Comparison of ENCODE assay signal across 15 cellular contexts in genomic region chr15:50653156-50653743, GRCh38. TPM values are rescaled to one million over a fixed set of nuclear protein-coding genes. Genes with fewer than 3 reads are reported as not detected.
DNase-seq lines count a peak whose midpoint lies in the region; ATAC-seq and TF ChIP-seq lines count a peak whose summit lies in the region.
"Had no signal": no experiment of that assay in that cellular context is flagged by ENCODE, and none has a peak within 500 bp of the region (broad histone marks: within the 10 kb centered on the region; RNA-seq: fewer than 3 reads in every experiment).

No MANE protein-coding gene starts in this region.

- H3K36me3 ChIP-seq in mammary epithelial cell (ENCODE audit: insufficient read depth, low read length), result peaks cover 12% of the 10 kb centered on the region
- peaks cover 8% of the 10 kb centered on the region for H3K36me3 ChIP-seq in breast epithelium

- dilution Hi-C loops in mammary epithelial cell (cut with HindIII; ENCODE audit: low sequenced_read_pairs), result no loop called here

- no TSS peak for BruUV-seq in mammary epithelial cell (replicated peaks; lab: Mats Ljungman, UMichigan)

- H3K9me3 ChIP-seq in mammary epithelial cell (replicated peaks; ENCODE audit: insufficient read depth, low read length) (no peaks in the 10 kb centered on the region), breast epithelium (no peaks in the 10 kb centered on the region)
- H3K9me3 ChIP-seq: right atrium auricular region had no signal

- H3K27ac Mint-ChIP-seq in WTC11, result peak overlapping the region; percentile 22; the same call in 1 of the 2 replicates
- H3K27ac Mint-ChIP-seq in memory B cell, result peak overlapping the region; percentile 72
- H3K27ac Mint-ChIP-seq: activated CD8-positive, alpha-beta memory T cell treated with anti-CD3 and anti-CD28 coated beads, Interleukin-2, amount 10 ng/mL, durations not matched to agents 7 days and 5 days had no signal

- H3K4me3 Mint-ChIP-seq in WTC11 (no peak overlapping the region), memory B cell (no peak overlapping the region)
- H3K4me3 Mint-ChIP-seq: activated CD8-positive, alpha-beta memory T cell treated with anti-CD3 and anti-CD28 coated beads, Interleukin-2, amount 10 ng/mL, durations not matched to agents 7 days and 5 days had no signal

- no peaks in the 10 kb centered on the region for H3K9me3 Mint-ChIP-seq in WTC11
- H3K9me3 Mint-ChIP-seq in memory B cell, result no peaks in the 10 kb centered on the region

- H3K9ac ChIP-seq in mammary epithelial cell (ENCODE audit: insufficient read depth, low read length), result no peak overlapping the region

- intact Hi-C loops in mammary epithelial cell (cut with micrococcal nuclease), result no loop called here
- intact Hi-C loops in breast epithelium (cut with DNase I; ENCODE audit: low total_unique reads), result no loop called here
- intact Hi-C loops in left colon (cut with DNase I, micrococcal nuclease), result no loop called here

- CTCF ChIA-PET in mammary epithelial cell (lab: Charles Lee; ENCODE audit: low non-redundant PET), result no interaction called here
- CTCF ChIA-PET in WTC11 (lab: Charles Lee), result no interaction called here

- no peak overlapping the region for H3K4me2 ChIP-seq in mammary epithelial cell (ENCODE audit: insufficient read depth, low read depth, low read length)

- no peak for TF ChIP-seq POLR2A in breast epithelium (IDR thresholded peaks at IDR 0.05)

- ATAC-seq in WTC11 (no peak), memory B cell (ENCODE audit: low read depth) (no peak), HG03378 (IDR thresholded peaks at IDR 0.05; ENCODE audit: unreplicated experiment) (no peak), left colon (no peak), HG03460 (IDR thresholded peaks at IDR 0.05; ENCODE audit: unreplicated experiment) (no peak)
- ATAC-seq: activated CD8-positive, alpha-beta memory T cell treated with anti-CD3 and anti-CD28 coated beads, Interleukin-2, amount 10 ng/mL, durations not matched to agents 7 days and 5 days had no signal

- no peaks in the 10 kb centered on the region for H4K20me1 ChIP-seq in mammary epithelial cell (ENCODE audit: insufficient read depth, low read length)

- peak; percentile 37 for DNase-seq in mammary epithelial cell
- no peak for DNase-seq in breast epithelium (ENCODE audit: low spot score in 2 of 2)
- no peak for DNase-seq in WTC11 (ENCODE audit: low spot score)
- no peak for DNase-seq in memory B cell (ENCODE audit: low spot score in 2 of 2)
- no peak for DNase-seq in left colon
- no peak for DNase-seq in GM10266 (ENCODE audit: extremely low spot score)
- DNase-seq: activated CD8-positive, alpha-beta memory T cell treated with anti-CD3 and anti-CD28 coated beads, Interleukin-2, amount 10 ng/mL, durations not matched to agents 7 days and 5 days; kidney; NCI-H1694 treated with DMSO at 0.1 percent for 48 hours; NCI-H446; NK-92 treated with Interleukin-12 subunit alpha and Interleukin-12 subunit beta, amount 100 ng/mL, for 24 hours; RPMI8226 had no signal

- H2AFZ ChIP-seq in mammary epithelial cell (ENCODE audit: low read depth, low read length), result no peak overlapping the region

- WGBS in mammary epithelial cell (ENCODE audit: low coverage, missing lambda C conversion rate), result 67% methylated on average over 3 of the region's 6 CpGs

- no peaks in the 10 kb centered on the region for H3K4me1 ChIP-seq in mammary epithelial cell (ENCODE audit: insufficient read depth, low read length)
- no peaks in the 10 kb centered on the region for H3K4me1 ChIP-seq in breast epithelium
- H3K4me1 ChIP-seq: right atrium auricular region had no signal

- H3K27me3 ChIP-seq in mammary epithelial cell (ENCODE audit: insufficient read depth, low read length) (no peaks in the 10 kb centered on the region), breast epithelium (no peaks in the 10 kb centered on the region)
- H3K27me3 ChIP-seq: right atrium auricular region had no signal

- H3K4me1 Mint-ChIP-seq in WTC11 (peaks cover 7% of the 10 kb centered on the region), memory B cell (peaks cover 2% of the 10 kb centered on the region)

- H3K79me2 ChIP-seq in mammary epithelial cell (ENCODE audit: insufficient read depth, low read length), result peaks cover 5% of the 10 kb centered on the region

- TF ChIP-seq CTCF in mammary epithelial cell (conservative IDR thresholded peaks at IDR 0.05 in 1 of 2, IDR thresholded peaks at IDR 0.05 in 1 of 2; ENCODE audit: extremely low read depth in 1 of 2, insufficient read depth in 1 of 2, low read depth in 1 of 2, low read length in 2 of 2) (no peak), breast epithelium (IDR thresholded peaks at IDR 0.05) (no peak), WTC11 (IDR thresholded peaks at IDR 0.05) (no peak), GM10266 (IDR thresholded peaks at IDR 0.05; ENCODE audit: control insufficient read depth, insufficient read depth, low read depth, missing control alignments) (no peak)

- H3K36me3 Mint-ChIP-seq in WTC11, result peaks cover 62% of the 10 kb centered on the region
- H3K36me3 Mint-ChIP-seq in memory B cell, result peaks cover 31% of the 10 kb centered on the region

- H3K27ac ChIP-seq in mammary epithelial cell (ENCODE audit: insufficient read depth, low read depth, low read length), result no peak overlapping the region
- H3K27ac ChIP-seq in breast epithelium, result no peak overlapping the region
- H3K27ac ChIP-seq: right atrium auricular region had no signal

- in situ Hi-C loops in mammary epithelial cell (cut with MboI; ENCODE audit: low sequenced_read_pairs in 2 of 2), result no loop called here

- POLR2A ChIA-PET in WTC11 (lab: Charles Lee), result no interaction called here

- no peak overlapping the region for H3K4me3 ChIP-seq in mammary epithelial cell (replicated peaks in 1 of 3; ENCODE audit: insufficient read depth in 1 of 3, low read depth in 2 of 3, low read length in 3 of 3)
- no peak overlapping the region for H3K4me3 ChIP-seq in breast epithelium
- H3K4me3 ChIP-seq: right atrium auricular region had no signal

- no peaks in the 10 kb centered on the region for H3K27me3 Mint-ChIP-seq in WTC11 (ENCODE audit: low read depth)
- H3K27me3 Mint-ChIP-seq in memory B cell, result no peaks in the 10 kb centered on the region
- H3K27me3 Mint-ChIP-seq: activated CD8-positive, alpha-beta memory T cell treated with anti-CD3 and anti-CD28 coated beads, Interleukin-2, amount 10 ng/mL, durations not matched to agents 7 days and 5 days had no signal

TF ChIP-seq in WTC11, 78 proteins besides CTCF, POLR2A, EP300 and RAD21:
- no peak for TF ChIP-seq FOXP1 (CRISPR knock-in tag; IDR thresholded peaks at IDR 0.05; ENCODE audit: borderline replicate concordance)
- TF ChIP-seq E2F1 (CRISPR knock-in tag; IDR thresholded peaks at IDR 0.05), result no peak

RNA-seq across cellular contexts. Expression of gene TRPM7, which starts 33.3 kb away (rescaled TPM):
- total RNA-seq in mammary epithelial cell, result 10 to 100 TPM; 35.6 to 64.8 TPM
- 10.1 TPM for polyA plus RNA-seq in mammary epithelial cell
- 30.2 TPM for polyA minus RNA-seq in mammary epithelial cell
- 10 to 100 TPM; 44.0 to 94.4 (median 66.2) TPM for total RNA-seq in breast epithelium
- total RNA-seq in WTC11 (2021), result 24.0 to 28.1 TPM (median 26.2 TPM) in 3 replicates
- 10 to 100 TPM; 36.8 to 36.9 TPM for total RNA-seq in left colon
